Comparison of ENCODE assay signal across 7 cellular contexts in the genomic region with DNA sequence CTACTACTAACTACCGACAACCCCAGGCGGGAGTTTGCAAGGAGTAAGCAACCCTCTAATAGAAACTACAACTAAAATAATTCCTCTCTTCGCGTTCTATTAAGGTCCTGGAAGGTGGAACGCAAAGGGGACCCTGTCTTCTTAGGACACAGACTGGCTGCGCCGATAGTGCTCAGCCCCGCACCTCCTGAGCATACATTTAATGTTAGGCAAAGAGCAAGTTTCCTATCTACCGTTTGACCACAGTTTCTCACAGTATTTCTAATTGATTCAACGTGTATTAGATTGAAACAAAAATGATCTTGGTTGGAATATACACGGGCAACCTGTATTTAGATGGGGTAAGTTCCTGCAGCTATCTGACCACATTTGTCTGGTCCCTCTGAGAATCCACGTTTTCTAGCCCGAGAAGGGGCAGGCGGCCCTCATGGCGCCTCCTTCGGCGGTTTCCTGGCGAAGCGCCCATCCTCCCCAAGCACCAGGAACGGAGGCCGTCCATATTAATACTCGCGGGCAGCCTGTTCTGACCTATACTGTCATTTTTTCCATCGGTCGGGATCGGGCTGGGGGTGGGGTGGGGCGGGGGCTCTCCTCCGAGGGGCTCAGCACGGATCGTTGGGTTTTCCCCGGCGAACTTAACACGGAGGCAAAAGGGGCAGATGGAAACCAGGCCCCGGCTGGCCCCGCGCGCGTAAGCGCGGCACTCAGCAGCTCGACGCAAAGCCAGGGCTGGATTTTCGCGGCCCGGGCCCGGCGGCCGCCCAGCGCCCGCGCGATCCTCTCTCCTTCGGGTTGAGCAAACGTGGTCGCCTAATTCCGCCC.
DNase-seq lines count a peak whose midpoint lies in the region; TF ChIP-seq lines count a peak whose summit lies in the region.

No MANE protein-coding gene starts in this region.

- peaks cover 7% of the 10 kb centered on the region for H3K4me1 ChIP-seq in ectodermal cell (ENCODE audit: control insufficient read depth, insufficient read depth, low read length)
- peaks cover 12% of the 10 kb centered on the region for H3K4me1 ChIP-seq in mesodermal cell (ENCODE audit: control insufficient read depth, insufficient read depth, low read length, poor library complexity, severe bottlenecking)
- H3K4me1 ChIP-seq in testis = no peaks in the 10 kb centered on the region

- peak overlapping the region; percentile 67 for H3K4me3 ChIP-seq in Jurkat, Clone E6-1 (ENCODE audit: low read length)
- peak overlapping the region; percentile 53 for H3K4me3 ChIP-seq in ectodermal cell (ENCODE audit: insufficient read depth, low read depth, low read length)
- H3K4me3 ChIP-seq in mesodermal cell (ENCODE audit: extremely low read depth, insufficient read depth, low read length, poor library complexity, severe bottlenecking) = peak overlapping the region; percentile 42
- H3K4me3 ChIP-seq in testis = peak overlapping the region; percentile 49 to 66

- in situ Hi-C loops in GM18951 (cut with MboI; ENCODE audit: low sequenced_read_pairs, unreplicated experiment) = loop anchor here (5.0 to 25.0 kb wide), 2 partner anchors 83 to 163 kb away; no protein-coding TSS in a partner anchor

- H3K27me3 Mint-ChIP-seq in T-helper 2 cell treated with Interferon-gamma antibody and Interleukin-4, amounts not matched to agents 5 μg/mL and 100 μg/mL, for 36 hours (ENCODE audit: low read depth) = no peaks in the 10 kb centered on the region

- peak overlapping the region; percentile 97 for H3K27ac Mint-ChIP-seq in T-helper 2 cell treated with Interferon-gamma antibody and Interleukin-4, amounts not matched to agents 5 μg/mL and 100 μg/mL, for 36 hours

- H3K9me3 ChIP-seq in ectodermal cell (ENCODE audit: control insufficient read depth, low read length) = no peaks in the 10 kb centered on the region
- H3K9me3 ChIP-seq in mesodermal cell (ENCODE audit: control insufficient read depth, low read length) = no peaks in the 10 kb centered on the region
- no peaks in the 10 kb centered on the region for H3K9me3 ChIP-seq in testis

- no peaks in the 10 kb centered on the region for H3K36me3 ChIP-seq in ectodermal cell (ENCODE audit: control insufficient read depth, insufficient read depth, low read length)
- no peaks in the 10 kb centered on the region for H3K36me3 ChIP-seq in mesodermal cell (ENCODE audit: control insufficient read depth, insufficient read depth, low read length)
- H3K36me3 ChIP-seq in testis (ENCODE audit: low read depth, missing control alignments) = no peaks in the 10 kb centered on the region

- TF ChIP-seq POLR2A in GM18951 (IDR thresholded peaks at IDR 0.05; ENCODE audit: extremely low read depth, insufficient read depth, insufficient read length) (peak; percentile 5), testis (IDR thresholded peaks at IDR 0.05) (no peak)

- peak; percentile 19 for DNase-seq in Jurkat, Clone E6-1 (ENCODE audit: low read depth, low spot score)
- peak; percentile 53 for DNase-seq in T-helper 2 cell treated with Interferon-gamma antibody and Interleukin-4, amounts not matched to agents 5 μg/mL and 100 μg/mL, for 36 hours (ENCODE audit: low spot score)
- DNase-seq in testis (peak; percentile 37), epidermal melanocyte (ENCODE audit: insufficient read length, low spot score) (no peak)

- H3K27me3 ChIP-seq in ectodermal cell (ENCODE audit: control insufficient read depth, insufficient read depth, low read length, poor library complexity, severe bottlenecking) = peaks cover 36% of the 10 kb centered on the region
- no peaks in the 10 kb centered on the region for H3K27me3 ChIP-seq in testis

- peak overlapping the region; percentile 1 for H3K27ac ChIP-seq in ectodermal cell (ENCODE audit: insufficient read depth, low read depth, low read length, poor library complexity, severe bottlenecking)
- H3K27ac ChIP-seq in mesodermal cell (ENCODE audit: low read depth, low read length, severe bottlenecking) = peak overlapping the region; percentile 53
- peak overlapping the region; percentile 90 to 91 for H3K27ac ChIP-seq in testis

- no peaks in the 10 kb centered on the region for H3K9me3 Mint-ChIP-seq in T-helper 2 cell treated with Interferon-gamma antibody and Interleukin-4, amounts not matched to agents 5 μg/mL and 100 μg/mL, for 36 hours

- 2% methylated on average over 54 to 56 of the region's 56 CpGs for WGBS in ectodermal cell, 2 experiments
- 0 to 1% methylated on average over 3 to 27 of the region's 56 CpGs for WGBS in mesodermal cell (ENCODE audit: insufficient coverage in 2 of 2), 2 experiments
- 9 to 43% methylated on average over 11 to 18 of the region's 56 CpGs for WGBS in testis, 2 donors

- intact Hi-C loops in testis (cut with DNase I; ENCODE audit: low total_unique reads) = loop anchor here (10.0 kb wide), 1 partner anchor 90 kb away; no protein-coding TSS in a partner anchor

- H3K4me1 Mint-ChIP-seq in T-helper 2 cell treated with Interferon-gamma antibody and Interleukin-4, amounts not matched to agents 5 μg/mL and 100 μg/mL, for 36 hours (ENCODE audit: low read depth) = peaks cover 25% of the 10 kb centered on the region

- H3K4me3 Mint-ChIP-seq in T-helper 2 cell treated with Interferon-gamma antibody and Interleukin-4, amounts not matched to agents 5 μg/mL and 100 μg/mL, for 36 hours = peak overlapping the region; percentile 90

- no peaks in the 10 kb centered on the region for H3K36me3 Mint-ChIP-seq in T-helper 2 cell treated with Interferon-gamma antibody and Interleukin-4, amounts not matched to agents 5 μg/mL and 100 μg/mL, for 36 hours (ENCODE audit: low read depth)

- no peak for TF ChIP-seq CTCF in testis (IDR thresholded peaks at IDR 0.05)

Comparison
In these comparisons a context has a peak if more than half of its experiments do, and no peak if none do; other contexts are left out.
1. H3K27ac ChIP-seq: peak in every context shown above with its lines; median percentile 90 in testis; 53 in mesodermal cell; 1 in ectodermal cell.